8 cellular contexts compared by ENCODE assay signal in the genomic region with DNA sequence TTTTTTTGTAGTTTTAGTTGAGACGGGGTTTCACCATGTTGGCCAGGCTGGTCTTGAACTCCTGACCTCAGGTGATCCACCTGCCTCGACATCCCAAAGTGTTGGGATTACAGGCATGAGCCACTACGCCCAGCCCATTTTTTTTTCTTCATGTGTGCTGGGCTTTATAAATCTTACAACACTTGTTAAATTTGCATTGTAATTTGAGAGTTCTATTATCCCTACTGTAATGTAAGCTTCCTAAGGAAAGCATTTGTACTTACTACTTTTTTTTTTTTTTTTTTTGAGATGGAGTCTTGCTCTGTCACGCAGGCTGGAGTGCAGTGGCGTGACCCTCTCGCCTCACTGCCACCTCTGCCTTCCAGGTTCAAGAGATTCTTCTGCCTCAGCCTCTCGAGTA. TPM values are rescaled to one million over a fixed set of nuclear protein-coding genes. Genes with fewer than 3 reads are reported as not detected.
A peak's percentile ranks its signal among the peaks of the same experiment; 100 is the strongest.
DNase-seq lines count a peak whose midpoint lies in the region; ATAC-seq and TF ChIP-seq lines count a peak whose summit lies in the region.
"Not testable (repeated sequence)": the region's sequence is repeated elsewhere in the genome, so short reads cannot be mapped to it uniquely, and the experiment has no call there.

No MANE protein-coding gene starts in this region.

- peaks cover 18% of the 10 kb centered on the region for H3K36me3 Mint-ChIP-seq in CD4-positive, CD25-positive, alpha-beta regulatory T cell
- peaks cover 23% of the 10 kb centered on the region for H3K36me3 Mint-ChIP-seq in activated B cell treated with CpG ODN at 0.5 μM for 24 hours (ENCODE audit: low read depth)
- H3K36me3 Mint-ChIP-seq in activated naive CD4-positive, alpha-beta T cell treated with anti-CD3 and anti-CD28 coated beads, Interleukin-2, amount 50 U/mL, for 24 hours; memory B cell; progenitor cell of endocrine pancreas (ENCODE audit: insufficient read depth): not testable (repeated sequence)

- in situ Hi-C loops in HAP-1 (cut with MboI; ENCODE audit: low sequenced_read_pairs): not testable (repeated sequence)

- ATAC-seq in CD4-positive, CD25-positive, alpha-beta regulatory T cell (ENCODE audit: low read depth in 2 of 2); activated B cell treated with CpG ODN at 0.5 μM for 24 hours (ENCODE audit: low read depth); memory B cell (ENCODE audit: low read depth): not testable (repeated sequence)

- not testable (repeated sequence) for DNase-seq in CD4-positive, CD25-positive, alpha-beta regulatory T cell; activated B cell treated with CpG ODN at 0.5 μM for 24 hours; colonic mucosa; memory B cell (ENCODE audit: low spot score in 2 of 2); progenitor cell of endocrine pancreas (ENCODE audit: low spot score, unreplicated experiment)
- DNase-seq in HAP-1 (ENCODE audit: low spot score in 2 of 2) (peak; percentile 52 to 88), NCI-H526 (lab: John Stamatoyannopoulos, UW) (peak; percentile 8 to 28)

- H3K27ac ChIP-seq in CD4-positive, CD25-positive, alpha-beta regulatory T cell (ENCODE audit: insufficient read depth, low read length, poor library complexity, severe bottlenecking): not testable (repeated sequence)
- H3K27ac ChIP-seq in colonic mucosa: peak overlapping the region; percentile 96

- CTCF ChIA-PET in activated B cell treated with CpG ODN at 0.5 μM for 24 hours (lab: Charles Lee): not testable (repeated sequence)

- peaks cover 29 to 58% (median 47%) of the 10 kb centered on the region in 4 donors for H3K4me1 Mint-ChIP-seq in CD4-positive, CD25-positive, alpha-beta regulatory T cell
- H3K4me1 Mint-ChIP-seq in activated B cell treated with CpG ODN at 0.5 μM for 24 hours (peaks cover 27% of the 10 kb centered on the region), memory B cell (peaks cover 22% of the 10 kb centered on the region), progenitor cell of endocrine pancreas (ENCODE audit: low read depth) (peaks cover 13% of the 10 kb centered on the region)
- H3K4me1 Mint-ChIP-seq in activated naive CD4-positive, alpha-beta T cell treated with anti-CD3 and anti-CD28 coated beads, Interleukin-2, amount 50 U/mL, for 24 hours: peaks cover 36% of the 10 kb centered on the region

- intact Hi-C loops in activated B cell treated with CpG ODN at 0.5 μM for 24 hours (cut with micrococcal nuclease): loop anchor here (5.0 kb wide), 1 partner anchor 275 kb away; a partner anchor contains a TSS
- intact Hi-C loops in colonic mucosa (cut with DNase I): not testable (repeated sequence)

- not testable (repeated sequence) for H3K27me3 ChIP-seq in CD4-positive, CD25-positive, alpha-beta regulatory T cell (ENCODE audit: control insufficient read depth, insufficient read depth, low read length); HAP-1 (ENCODE audit: low read depth); colonic mucosa

- H3K9ac ChIP-seq in colonic mucosa (ENCODE audit: low read depth in 2 of 2, low read length in 2 of 2): not testable (repeated sequence)

- POLR2A ChIA-PET in activated B cell treated with CpG ODN at 0.5 μM for 24 hours (lab: Charles Lee): interaction anchor here (1.3 kb wide), 1 partner anchor 66 kb away, joined by 3 read pairs; a partner anchor contains a TSS

- H3K4me3 ChIP-seq in CD4-positive, CD25-positive, alpha-beta regulatory T cell (ENCODE audit: low read depth, low read length); HAP-1: not testable (repeated sequence)
- H3K4me3 ChIP-seq in colonic mucosa: peak overlapping the region; percentile 92

- not testable (repeated sequence) for TF ChIP-seq CTCF in activated B cell treated with CpG ODN at 0.5 μM for 24 hours (IDR thresholded peaks at IDR 0.05); colonic mucosa (IDR thresholded peaks at IDR 0.05); progenitor cell of endocrine pancreas (IDR thresholded peaks at IDR 0.05; ENCODE audit: unreplicated experiment)

- not testable (repeated sequence) for H3K9me3 Mint-ChIP-seq in CD4-positive, CD25-positive, alpha-beta regulatory T cell; activated B cell treated with CpG ODN at 0.5 μM for 24 hours; activated naive CD4-positive, alpha-beta T cell treated with anti-CD3 and anti-CD28 coated beads, Interleukin-2, amount 50 U/mL, for 24 hours; memory B cell; progenitor cell of endocrine pancreas (ENCODE audit: low read depth)

- not testable (repeated sequence) for H3K27me3 Mint-ChIP-seq in CD4-positive, CD25-positive, alpha-beta regulatory T cell; activated B cell treated with CpG ODN at 0.5 μM for 24 hours; activated naive CD4-positive, alpha-beta T cell treated with anti-CD3 and anti-CD28 coated beads, Interleukin-2, amount 50 U/mL, for 24 hours; memory B cell; progenitor cell of endocrine pancreas

- H3K27ac Mint-ChIP-seq in CD4-positive, CD25-positive, alpha-beta regulatory T cell: peak overlapping the region in 1 of 3 donors; percentile 64
- H3K27ac Mint-ChIP-seq in activated B cell treated with CpG ODN at 0.5 μM for 24 hours; activated naive CD4-positive, alpha-beta T cell treated with anti-CD3 and anti-CD28 coated beads, Interleukin-2, amount 50 U/mL, for 24 hours; memory B cell; progenitor cell of endocrine pancreas: not testable (repeated sequence)

- H3K4me3 Mint-ChIP-seq in CD4-positive, CD25-positive, alpha-beta regulatory T cell: peak overlapping the region; percentile 53 to 89 (median 80)
- H3K4me3 Mint-ChIP-seq in activated B cell treated with CpG ODN at 0.5 μM for 24 hours: peak overlapping the region; percentile 32
- peak overlapping the region; percentile 70 for H3K4me3 Mint-ChIP-seq in activated naive CD4-positive, alpha-beta T cell treated with anti-CD3 and anti-CD28 coated beads, Interleukin-2, amount 50 U/mL, for 24 hours
- peak overlapping the region; percentile 62 for H3K4me3 Mint-ChIP-seq in memory B cell
- peak overlapping the region; percentile 24 for H3K4me3 Mint-ChIP-seq in progenitor cell of endocrine pancreas (ENCODE audit: low read depth)

- not testable (repeated sequence) for H3K9me3 ChIP-seq in CD4-positive, CD25-positive, alpha-beta regulatory T cell (ENCODE audit: control insufficient read depth in 2 of 2, low read length in 2 of 2); HAP-1; colonic mucosa

- peaks cover 23% of the 10 kb centered on the region for H3K4me1 ChIP-seq in CD4-positive, CD25-positive, alpha-beta regulatory T cell (ENCODE audit: control insufficient read depth, insufficient read depth, low read length, poor library complexity, severe bottlenecking)
- H3K4me1 ChIP-seq in HAP-1 (peaks cover 23% of the 10 kb centered on the region), colonic mucosa (peaks cover 11% of the 10 kb centered on the region)

- peaks cover 17% of the 10 kb centered on the region for H3K36me3 ChIP-seq in CD4-positive, CD25-positive, alpha-beta regulatory T cell (ENCODE audit: control insufficient read depth, insufficient read depth, low read length)
- H3K36me3 ChIP-seq in HAP-1 (replicated peaks): peaks cover 13% of the 10 kb centered on the region; the same call in 1 of the 2 replicates
- not testable (repeated sequence) for H3K36me3 ChIP-seq in colonic mucosa

RNA-seq across cellular contexts. Expression of a gene that starts 2.3 kb away (rescaled TPM):
- 25.1 TPM for total RNA-seq in CD4-positive, CD25-positive, alpha-beta regulatory T cell
- polyA plus RNA-seq in CD4-positive, CD25-positive, alpha-beta regulatory T cell: 10 to 100 TPM in 2 of 4 donors, 1 to 10 TPM in 2; 9.5 to 14.4 (median 11.9) TPM
- total RNA-seq in activated B cell treated with CpG ODN at 0.5 μM for 24 hours (18.3 and 21.1 TPM in 2 replicates), colonic mucosa (100 to 1,000 TPM; 122 to 206 TPM), progenitor cell of endocrine pancreas (14.3 and 16.5 TPM in 2 replicates)

Comparison
In these comparisons a context has a peak if more than half of its experiments do, and no peak if none do; other contexts are left out.
1. H3K4me3 Mint-ChIP-seq: peak in every context shown above with its lines; median percentile 80 in CD4-positive, CD25-positive, alpha-beta regulatory T cell; 70 in activated naive CD4-positive, alpha-beta T cell treated with anti-CD3 and anti-CD28 coated beads, Interleukin-2, amount 50 U/mL, for 24 hours; 62 in memory B cell; 32 in activated B cell treated with CpG ODN at 0.5 μM for 24 hours; 24 in progenitor cell of endocrine pancreas.